Comparison of ENCODE assay signal across 1 cellular context in the genomic region with DNA sequence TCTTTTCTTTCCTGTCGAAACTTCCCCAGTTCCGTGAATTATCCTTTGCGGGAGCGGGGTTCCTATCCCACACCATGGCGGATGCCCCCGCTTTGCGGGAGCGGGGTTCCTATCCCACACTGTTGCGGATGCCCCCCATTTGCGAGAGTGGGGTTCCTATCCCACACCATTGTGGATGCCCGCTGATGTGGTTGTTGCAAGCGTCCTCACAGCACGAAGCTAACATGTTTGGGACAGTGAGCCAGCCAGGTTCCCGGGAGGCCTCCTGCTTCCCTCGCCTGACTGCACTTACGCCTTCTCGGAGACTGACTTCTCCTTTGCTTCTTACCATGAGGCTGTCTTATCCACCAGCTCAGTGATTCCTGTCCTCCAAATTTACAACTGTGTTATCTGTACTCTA.
TF ChIP-seq lines count a peak whose summit lies in the region.

No MANE protein-coding gene starts in this region.

TF ChIP-seq in H1, 55 proteins besides CTCF, POLR2A, EP300 and RAD21:
- TF ChIP-seq SRF (IDR thresholded peaks at IDR 0.05; ENCODE audit: low read depth, low read length) (no peak), HDAC2 (IDR thresholded peaks at IDR 0.05; ENCODE audit: borderline replicate concordance in 1 of 2, low read depth in 2 of 2, low read length in 2 of 2) (no peak), MAFK (IDR thresholded peaks at IDR 0.05; ENCODE audit: low read depth, low read length) (no peak), SUZ12 (IDR thresholded peaks at IDR 0.05; ENCODE audit: low read length) (no peak)
